In the genomic region with DNA sequence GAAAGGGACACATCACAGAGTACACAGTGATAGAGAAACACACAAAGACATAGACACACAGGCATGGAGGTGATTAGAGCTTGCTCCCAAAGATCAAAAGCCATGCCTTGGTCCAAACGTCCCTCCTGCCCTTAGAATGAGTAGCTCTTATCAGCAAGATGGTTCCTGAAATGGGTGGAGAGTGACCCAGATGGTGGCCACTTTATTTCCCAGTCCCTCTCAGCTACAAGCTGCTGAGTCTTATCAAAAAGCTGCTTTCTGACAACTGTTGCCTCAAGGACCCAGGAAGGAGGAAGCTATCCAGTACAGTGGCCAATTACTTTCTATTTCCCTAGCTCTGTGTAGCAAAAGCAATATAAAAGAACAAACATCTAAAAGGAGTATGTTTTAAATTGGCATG, we compare ENCODE assay signal across 25 cellular contexts. TPM values are rescaled to one million over a fixed set of nuclear protein-coding genes. Genes with fewer than 3 reads are reported as not detected.
"Had no signal": no experiment of that assay in that cellular context is flagged by ENCODE, and none has a peak within 500 bp of the region (broad histone marks: within the 10 kb centered on the region; RNA-seq: fewer than 3 reads in every experiment).

No MANE protein-coding gene starts in this region.

- H3K36me3 ChIP-seq: cardiac muscle cell, gastrocnemius medialis, heart right ventricle, suprapubic skin, transverse colon, vagina had no signal

- H3K27me3 ChIP-seq: cardiac muscle cell, gastrocnemius medialis, suprapubic skin, transverse colon, vagina had no signal

- H3K4me3 ChIP-seq: cardiac muscle cell, gastrocnemius medialis, heart right ventricle, psoas muscle, suprapubic skin, transverse colon, vagina had no signal

- DNase-seq: activated CD4-positive, alpha-beta T cell treated with anti-CD3 and anti-CD28 coated beads, Interleukin-2, amount 50 U/mL, for 48 hours; activated naive CD4-positive, alpha-beta T cell; activated naive CD8-positive, alpha-beta T cell treated with anti-CD3 and anti-CD28 coated beads for 36 hours; amygdala; endodermal cell; gastrocnemius medialis; heart right ventricle; naive B cell; psoas muscle; right cardiac atrium; stimulated activated CD4-positive, alpha-beta T cell treated with anti-CD3 and anti-CD28 coated beads, Interleukin-4, amount 100 ng/mL, for 1 hour; stimulated activated naive CD8-positive, alpha-beta T cell treated with anti-CD3 and anti-CD28 coated beads, Interleukin-15, amount 100 ng/mL, for 72 hours; T-helper 1 cell; T-helper 9 cell; transverse colon had no signal

- H3K4me1 ChIP-seq: gastrocnemius medialis, psoas muscle, suprapubic skin, vagina had no signal

- H3K27ac ChIP-seq: cardiac muscle cell, gastrocnemius medialis, heart right ventricle, psoas muscle, suprapubic skin, vagina had no signal

- H3K9me3 ChIP-seq: gastrocnemius medialis, heart right ventricle, psoas muscle, suprapubic skin, transverse colon, vagina had no signal

RNA-seq across cellular contexts. Expression of gene CLCA1, which starts 7.7 kb away (rescaled TPM):
- total RNA-seq: activated naive CD8-positive, alpha-beta T cell treated with anti-CD3 and anti-CD28 coated beads for 36 hours; cardiac muscle cell; epithelial cell of proximal tubule; heart right ventricle; kidney epithelial cell; liver; mononuclear cell; neural crest cell; osteoblast; right cardiac atrium; skeletal muscle tissue; suprapubic skin; vagina had no signal
- polyA plus RNA-seq: cardiac muscle cell, heart right ventricle, liver, right cardiac atrium had no signal

RNA-seq across cellular contexts. Expression of gene CLCA2, which starts 37.0 kb away (rescaled TPM):
- total RNA-seq: activated naive CD8-positive, alpha-beta T cell treated with anti-CD3 and anti-CD28 coated beads for 36 hours; cardiac muscle cell; endodermal cell; epithelial cell of proximal tubule; gastrocnemius medialis; kidney epithelial cell; liver; mononuclear cell; neural crest cell; psoas muscle; right cardiac atrium; skeletal muscle tissue had no signal
- polyA plus RNA-seq: cardiac muscle cell, liver, right cardiac atrium had no signal
